Comparison of ENCODE assay signal across 14 cellular contexts in the genomic region with DNA sequence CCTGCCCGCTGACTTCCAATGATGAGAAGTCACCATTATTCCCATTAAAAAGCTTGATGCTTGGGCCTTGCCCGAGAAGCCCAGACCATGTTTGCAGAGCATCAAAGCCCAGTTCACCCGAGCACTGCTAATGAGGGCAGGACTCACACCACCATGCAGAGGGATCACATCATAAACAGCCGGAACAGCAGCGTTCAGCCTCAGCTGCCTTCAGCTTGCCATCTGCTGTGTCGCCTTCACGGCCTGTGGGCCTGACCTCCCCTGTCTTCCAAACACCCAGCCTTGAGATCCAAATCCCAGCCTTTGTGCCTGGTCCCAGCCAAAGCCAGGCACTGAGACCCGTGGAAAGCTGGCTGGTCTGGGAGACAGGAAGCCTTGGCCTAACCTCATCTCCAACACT.
"Had no signal": no experiment of that assay in that cellular context is flagged by ENCODE, and none has a peak within 500 bp of the region (broad histone marks: within the 10 kb centered on the region; RNA-seq: fewer than 3 reads in every experiment).

No MANE protein-coding gene starts in this region.

- ATAC-seq: esophagus mucosa; heart right ventricle; mucosa of descending colon; naive thymus-derived CD8-positive, alpha-beta T cell; right cardiac atrium had no signal

- H3K27me3 ChIP-seq: heart right ventricle, ovary had no signal

- H3K36me3 Mint-ChIP-seq: naive thymus-derived CD8-positive, alpha-beta T cell; type B pancreatic cell had no signal

- H3K4me1 Mint-ChIP-seq: naive thymus-derived CD8-positive, alpha-beta T cell had no signal

- H3K4me3 ChIP-seq: coronary artery, heart right ventricle, mucosa of descending colon, ovary had no signal

- DNase-seq: effector CD4-positive, alpha-beta T cell; heart right ventricle; kidney glomerular epithelial cell; mammary epithelial cell; mucosa of descending colon; naive thymus-derived CD8-positive, alpha-beta T cell; ovary; right cardiac atrium; small intestine; stimulated activated CD4-positive, alpha-beta T cell treated with anti-CD3 and anti-CD28 coated beads, Interleukin-12 subunit alpha, Interleukin-12 subunit beta, amount 100 ng/mL, for 4 hours; stimulated activated naive CD4-positive, alpha-beta T cell treated with Interleukin-2 at 50 U/mL for 16 hours had no signal

- H3K4me3 Mint-ChIP-seq: naive thymus-derived CD8-positive, alpha-beta T cell; type B pancreatic cell had no signal

- H3K9me3 Mint-ChIP-seq: naive thymus-derived CD8-positive, alpha-beta T cell; type B pancreatic cell had no signal

- H3K9me3 ChIP-seq: mucosa of descending colon, ovary had no signal

- H3K36me3 ChIP-seq: heart right ventricle, ovary had no signal

- H3K27ac Mint-ChIP-seq: naive thymus-derived CD8-positive, alpha-beta T cell; type B pancreatic cell had no signal

- H3K27ac ChIP-seq: coronary artery, heart right ventricle, ovary had no signal
